Comparison of ENCODE assay signal across 8 cellular contexts in the genomic region with DNA sequence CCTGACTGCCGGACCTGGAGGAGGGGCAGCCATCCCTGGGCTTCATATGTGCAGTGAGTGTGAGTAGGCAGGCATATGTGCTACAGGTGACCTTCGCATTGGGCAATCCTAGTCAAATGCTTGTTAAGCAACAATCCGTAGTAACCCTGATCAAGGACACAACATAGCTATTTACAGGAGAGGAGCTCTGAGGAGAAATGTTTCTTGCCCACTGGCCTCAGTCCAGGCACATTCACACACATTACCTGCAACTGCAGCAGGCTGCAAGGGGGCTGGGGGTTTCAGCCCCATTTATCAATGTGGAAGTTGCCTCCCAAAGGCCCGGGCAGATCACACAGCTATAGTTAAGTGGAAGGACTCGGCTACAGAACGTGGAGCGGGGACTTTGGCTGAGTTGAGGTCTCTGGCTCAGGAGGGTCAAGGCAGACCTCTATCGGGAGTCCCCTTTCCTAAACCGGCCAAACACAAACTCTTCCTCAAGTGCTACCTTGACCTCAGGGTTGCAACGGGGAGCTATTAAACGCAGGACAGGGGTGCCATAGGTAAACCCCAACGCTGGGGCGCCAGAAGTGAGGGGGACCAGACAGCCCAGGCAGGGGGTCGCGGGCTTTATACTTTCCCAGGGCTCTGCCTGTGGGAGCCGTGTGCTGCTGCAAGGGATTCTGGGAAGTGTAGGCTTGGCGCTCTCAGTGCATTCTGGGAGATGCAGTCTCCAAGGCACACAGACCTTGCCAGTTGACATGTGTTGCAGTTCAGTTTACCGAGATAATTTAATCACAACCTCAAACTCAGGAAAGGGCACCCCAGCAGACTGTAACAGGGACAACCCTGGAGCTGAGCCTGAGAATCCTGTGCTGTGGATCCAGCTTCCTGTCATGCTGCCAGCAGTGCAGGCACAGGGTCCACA. TPM values are rescaled to one million over a fixed set of nuclear protein-coding genes. Genes with fewer than 3 reads are reported as not detected.
A peak's percentile ranks its signal among the peaks of the same experiment; 100 is the strongest.
DNase-seq lines count a peak whose midpoint lies in the region; FAIRE-seq and TF ChIP-seq lines count a peak whose summit lies in the region.

No MANE protein-coding gene starts in this region.

- 40% methylated on average over 18 of the region's 18 CpGs for WGBS in thymus

- H3K27ac ChIP-seq in muscle layer of duodenum (ENCODE audit: low read length) = no peak overlapping the region
- H3K27ac ChIP-seq in thymus (ENCODE audit: low read depth) = no peak overlapping the region

- H3K9me3 ChIP-seq in muscle layer of duodenum (ENCODE audit: control insufficient read depth in 1 of 2, low read length in 2 of 2) = no peaks in the 10 kb centered on the region
- no peaks in the 10 kb centered on the region for H3K9me3 ChIP-seq in thymus (ENCODE audit: control insufficient read depth)

- H3K36me3 ChIP-seq in muscle layer of duodenum (ENCODE audit: control insufficient read depth in 1 of 2, insufficient read depth in 2 of 2, low read length in 2 of 2) (peaks cover 0 to 3% of the 10 kb centered on the region in 2 donors), thymus (ENCODE audit: control insufficient read depth, insufficient read depth) (no peaks in the 10 kb centered on the region)

- peak; percentile 88 for FAIRE-seq in GM12891 (lab: Jason Lieb, UNC)

- peak overlapping the region; percentile 49 to 59 for H3K4me3 ChIP-seq in muscle layer of duodenum (ENCODE audit: low read depth in 1 of 2, low read length in 2 of 2)
- H3K4me3 ChIP-seq in thymus (ENCODE audit: low read length) = peak overlapping the region; percentile 43

- DNase-seq in 8988T (peak; percentile 76), GM12891 (ENCODE audit: insufficient read length, low spot score) (peak; percentile 75), NCI-H1105 (lab: John Stamatoyannopoulos, UW) (peak; percentile 14), erythroblast (lab: John Stamatoyannopoulos, UW) (peak; percentile 67 to 71), activated gamma-delta T cell (lab: John Stamatoyannopoulos, UW) (no peak)
- peak; percentile 46 to 52 for DNase-seq in activated CD4-positive, alpha-beta T cell treated with anti-CD3 and anti-CD28 coated beads, Interleukin-2, amount 50 U/mL, for 48 hours

- H3K27me3 ChIP-seq in muscle layer of duodenum (ENCODE audit: low read depth, low read length) (no peaks in the 10 kb centered on the region), thymus (ENCODE audit: control insufficient read depth, insufficient read depth) (no peaks in the 10 kb centered on the region)

- TF ChIP-seq POLR2A in GM12891 (IDR thresholded peaks at IDR 0.05; ENCODE audit: low read depth, low read length) (no peak), erythroblast (IDR thresholded peaks at IDR 0.05; ENCODE audit: low read length) (no peak)

- H3K4me1 ChIP-seq in muscle layer of duodenum (ENCODE audit: control insufficient read depth in 1 of 2, insufficient read depth in 2 of 2, low read length in 2 of 2) = peaks cover 10 to 11% of the 10 kb centered on the region in 2 donors
- peaks cover 4% of the 10 kb centered on the region for H3K4me1 ChIP-seq in thymus (ENCODE audit: control insufficient read depth, insufficient read depth, low read length)

TF ChIP-seq in GM12891, 5 proteins besides CTCF, POLR2A, EP300 and RAD21:
- TF ChIP-seq TAF1 (IDR thresholded peaks at IDR 0.05; ENCODE audit: low read depth, low read length) (no peak), POLR2AphosphoS5 (IDR thresholded peaks at IDR 0.05; ENCODE audit: low read depth, low read length) (no peak), SPI1 (IDR thresholded peaks at IDR 0.05; ENCODE audit: low read depth, low read length) (0 out of 2 replicates have a peak, but pooled peaks have one; percentile 4), PAX5 (IDR thresholded peaks at IDR 0.05; ENCODE audit: insufficient read depth, low read length, severe bottlenecking) (no peak)

RNA-seq across cellular contexts. Expression of a gene that starts 9.4 kb away (rescaled TPM):
- 1.6 TPM for polyA plus RNA-seq in GM12891 (2012; ENCODE audit: low read depth, missing spikeins)
- 2.5 TPM for polyA plus RNA-seq in thymus

RNA-seq across cellular contexts. Expression of a gene that starts 17.6 kb away (rescaled TPM):
- polyA plus RNA-seq in GM12891 (2012; ENCODE audit: low read depth, missing spikeins) = 0.40 TPM
- 8.9 TPM for polyA plus RNA-seq in thymus

RNA-seq across cellular contexts. Expression of a gene that starts 22.9 kb away (rescaled TPM):
- polyA plus RNA-seq in GM12891 (2012; ENCODE audit: low read depth, missing spikeins) = 2.8 TPM
- 0.43 TPM for polyA plus RNA-seq in thymus

RNA-seq across cellular contexts. Expression of a gene that starts 24.5 kb away (rescaled TPM):
- polyA plus RNA-seq in GM12891 (2012; ENCODE audit: low read depth, missing spikeins) = 666 TPM
- polyA plus RNA-seq in thymus = 516 TPM

RNA-seq across cellular contexts. Expression of a gene that starts 27.6 kb away (rescaled TPM):
- polyA plus RNA-seq in GM12891 (2012; ENCODE audit: low read depth, missing spikeins) = 0.55 TPM
- polyA plus RNA-seq in thymus = 0.27 TPM
